In genomic region chr1:244112046-244112445, GRCh38 we compare ENCODE assay signal across 23 cellular contexts.
"Had no signal": no experiment of that assay in that cellular context is flagged by ENCODE, and none has a peak within 500 bp of the region (broad histone marks: within the 10 kb centered on the region; RNA-seq: fewer than 3 reads in every experiment).

No MANE protein-coding gene starts in this region.

- H3K27ac Mint-ChIP-seq: activated CD4-positive, alpha-beta T cell treated with anti-CD3 and anti-CD28 coated beads, Interleukin-2, amount 10 ng/mL, durations not matched to agents 24 days and 14 days; activated CD8-positive, alpha-beta memory T cell treated with anti-CD3 and anti-CD28 coated beads, Interleukin-2, amount 10 ng/mL, durations not matched to agents 7 days and 5 days; activated CD8-positive, alpha-beta T cell treated with anti-CD3 and anti-CD28 coated beads for 36 hours; activated naive CD4-positive, alpha-beta T cell treated with anti-CD3 and anti-CD28 coated beads, Interleukin-2, amount 50 U/mL, for 24 hours; activated T-helper 1 cell treated with anti-CD3 and anti-CD28 coated beads, Interleukin-12 subunit alpha, Interleukin-12 subunit beta, Interleukin-2, Interleukin-4 antibody, amounts not matched to agents 30 ng/mL and 10 ng/mL and 1 ng/mL, durations not matched to agents 14 hours and 24 hours and 36 hours; endodermal cell had no signal

- H3K4me1 Mint-ChIP-seq: activated CD4-positive, alpha-beta T cell treated with anti-CD3 and anti-CD28 coated beads, Interleukin-2, amount 10 ng/mL, durations not matched to agents 24 days and 14 days; activated CD8-positive, alpha-beta memory T cell treated with anti-CD3 and anti-CD28 coated beads, Interleukin-2, amount 10 ng/mL, durations not matched to agents 7 days and 5 days; activated naive CD4-positive, alpha-beta T cell treated with anti-CD3 and anti-CD28 coated beads, Interleukin-2, amount 50 U/mL, for 24 hours had no signal

- ATAC-seq: activated CD8-positive, alpha-beta memory T cell treated with anti-CD3 and anti-CD28 coated beads, Interleukin-2, amount 10 ng/mL, durations not matched to agents 7 days and 5 days; activated CD8-positive, alpha-beta T cell treated with anti-CD3 and anti-CD28 coated beads for 36 hours; gastroesophageal sphincter had no signal

- H3K4me3 ChIP-seq: ascending aorta, coronary artery, gastroesophageal sphincter, left lung, lung, spleen, upper lobe of left lung had no signal

- H3K27me3 Mint-ChIP-seq: activated naive CD4-positive, alpha-beta T cell treated with anti-CD3 and anti-CD28 coated beads, Interleukin-2, amount 50 U/mL, for 24 hours had no signal

- DNase-seq: activated CD4-positive, alpha-beta T cell treated with anti-CD3 and anti-CD28 coated beads, Interleukin-2, amount 10 ng/mL, durations not matched to agents 24 days and 14 days; activated CD8-positive, alpha-beta memory T cell treated with anti-CD3 and anti-CD28 coated beads, Interleukin-2, amount 10 ng/mL, durations not matched to agents 7 days and 5 days; activated CD8-positive, alpha-beta T cell treated with anti-CD3 and anti-CD28 coated beads for 36 hours; activated gamma-delta T cell treated with Interleukin-2 at 50 U/mL for 16 hours; activated T-cell treated with anti-CD3 and anti-CD28 coated beads for 4 hours; endodermal cell; kidney; left lung; nucleus accumbens; posterior cingulate gyrus; retina; spleen; stimulated activated CD4-positive, alpha-beta T cell treated with anti-CD3 and anti-CD28 coated beads, Interleukin-4, amount 100 ng/mL, for 1 hour; stimulated activated naive CD4-positive, alpha-beta T cell treated with Interleukin-2 at 50 U/mL for 16 hours; SW 1271; T-helper 2 cell; upper lobe of left lung had no signal

- H3K36me3 Mint-ChIP-seq: activated CD8-positive, alpha-beta memory T cell treated with anti-CD3 and anti-CD28 coated beads, Interleukin-2, amount 10 ng/mL, durations not matched to agents 7 days and 5 days had no signal

- H3K36me3 ChIP-seq: ascending aorta, gastroesophageal sphincter, left lung, spleen, upper lobe of left lung had no signal

- H3K9me3 Mint-ChIP-seq: activated CD4-positive, alpha-beta T cell treated with anti-CD3 and anti-CD28 coated beads, Interleukin-2, amount 10 ng/mL, durations not matched to agents 24 days and 14 days; activated CD8-positive, alpha-beta T cell treated with anti-CD3 and anti-CD28 coated beads for 36 hours; activated naive CD4-positive, alpha-beta T cell treated with anti-CD3 and anti-CD28 coated beads, Interleukin-2, amount 50 U/mL, for 24 hours had no signal

- H3K27ac ChIP-seq: ascending aorta, coronary artery, gastroesophageal sphincter, left lung, spleen, upper lobe of left lung had no signal

- H3K4me3 Mint-ChIP-seq: activated CD4-positive, alpha-beta T cell treated with anti-CD3 and anti-CD28 coated beads, Interleukin-2, amount 10 ng/mL, durations not matched to agents 24 days and 14 days; activated CD8-positive, alpha-beta memory T cell treated with anti-CD3 and anti-CD28 coated beads, Interleukin-2, amount 10 ng/mL, durations not matched to agents 7 days and 5 days; activated CD8-positive, alpha-beta T cell treated with anti-CD3 and anti-CD28 coated beads for 36 hours; activated naive CD4-positive, alpha-beta T cell treated with anti-CD3 and anti-CD28 coated beads, Interleukin-2, amount 50 U/mL, for 24 hours; activated T-helper 1 cell treated with anti-CD3 and anti-CD28 coated beads, Interleukin-12 subunit alpha, Interleukin-12 subunit beta, Interleukin-2, Interleukin-4 antibody, amounts not matched to agents 30 ng/mL and 10 ng/mL and 1 ng/mL, durations not matched to agents 14 hours and 24 hours and 36 hours; endodermal cell had no signal

- H3K27me3 ChIP-seq: ascending aorta, gastroesophageal sphincter, left lung, upper lobe of left lung had no signal

- H3K9me3 ChIP-seq: ascending aorta, gastroesophageal sphincter, left lung, spleen, upper lobe of left lung had no signal

- H3K4me1 ChIP-seq: ascending aorta, gastroesophageal sphincter, left lung, spleen, upper lobe of left lung had no signal
